Comparison of ENCODE assay signal across 16 cellular contexts in the genomic region with DNA sequence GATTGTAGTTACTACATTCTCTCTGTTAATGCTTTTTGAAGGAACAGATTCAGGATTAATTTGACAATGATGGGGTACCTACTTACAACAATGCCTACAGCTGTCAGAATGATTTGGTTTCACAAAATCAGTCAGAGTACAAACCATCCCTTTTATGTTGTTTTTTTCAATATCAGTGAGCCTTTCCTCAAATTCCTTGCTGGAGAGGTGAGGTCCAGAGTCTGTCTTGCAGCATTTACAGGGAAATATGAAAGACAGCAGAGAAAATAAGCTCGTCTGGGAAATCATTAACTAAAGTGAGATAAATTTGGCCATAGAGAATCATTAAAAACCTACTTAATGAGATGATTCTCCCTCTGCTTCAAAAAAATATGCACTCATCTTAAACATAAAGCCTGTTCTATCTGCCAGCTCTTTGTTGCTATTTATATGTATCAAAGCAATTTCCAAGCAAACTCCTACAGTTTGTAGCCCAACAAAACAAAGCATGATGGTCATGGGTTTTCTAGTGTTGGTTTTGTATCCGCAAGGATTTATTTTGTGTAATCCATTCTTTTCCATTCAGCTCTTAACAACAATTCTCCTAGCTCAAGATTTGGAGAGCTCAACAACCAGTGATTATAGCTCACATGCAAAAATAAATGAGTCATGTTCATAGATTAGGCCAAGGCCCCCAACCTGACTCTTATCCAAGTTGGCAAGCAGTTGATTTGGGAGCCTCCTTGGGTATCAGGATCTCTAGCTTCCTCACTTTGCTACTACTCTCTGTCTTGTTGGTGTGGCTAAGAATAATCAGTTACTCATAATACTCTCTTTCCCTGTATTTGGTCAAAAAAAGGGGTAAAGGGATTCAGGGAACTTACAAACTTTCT.
A peak's percentile ranks its signal among the peaks of the same experiment; 100 is the strongest.
DNase-seq lines count a peak whose midpoint lies in the region; ATAC-seq and TF ChIP-seq lines count a peak whose summit lies in the region.
"Had no signal": no experiment of that assay in that cellular context is flagged by ENCODE, and none has a peak within 500 bp of the region (broad histone marks: within the 10 kb centered on the region; RNA-seq: fewer than 3 reads in every experiment).

No MANE protein-coding gene starts in this region.

- no peak for ATAC-seq in GM21529 (IDR thresholded peaks at IDR 0.05; ENCODE audit: unreplicated experiment)
- no peak for ATAC-seq in naive thymus-derived CD4-positive, alpha-beta T cell
- ATAC-seq: activated T-cell treated with anti-CD3 and anti-CD28 coated beads, Interleukin-2, amount 50 U/mL, for 72 hours; PC-3 had no signal

- intact Hi-C loops in ascending aorta (cut with DNase I), result loop anchor here (5.0 kb wide), 1 partner anchor 222 kb away; a partner anchor contains a TSS
- intact Hi-C loops in naive thymus-derived CD4-positive, alpha-beta T cell (cut with micrococcal nuclease), result no loop called here

- H3K4me1 ChIP-seq in HAP-1 (no peaks in the 10 kb centered on the region), ascending aorta (peaks cover 0 to 3% of the 10 kb centered on the region in 2 donors)
- no peaks in the 10 kb centered on the region for H3K4me1 ChIP-seq in naive thymus-derived CD4-positive, alpha-beta T cell (ENCODE audit: control insufficient read depth in 2 of 2, insufficient read depth in 2 of 2, low read length in 2 of 2)

- no peak overlapping the region for H3K4me3 Mint-ChIP-seq in naive thymus-derived CD4-positive, alpha-beta T cell
- H3K4me3 Mint-ChIP-seq: activated naive CD8-positive, alpha-beta T cell treated with anti-CD3 and anti-CD28 coated beads for 36 hours; activated T-cell treated with anti-CD3 and anti-CD28 coated beads, Interleukin-2, amount 50 U/mL, for 72 hours had no signal

- POLR2A ChIA-PET in naive thymus-derived CD4-positive, alpha-beta T cell (lab: Charles Lee), result no interaction called here

- H3K4me3 ChIP-seq in HAP-1 (no peak overlapping the region), ascending aorta (no peak overlapping the region), skeletal muscle cell (ENCODE audit: low read depth, low read length) (no peak overlapping the region)
- no peak overlapping the region for H3K4me3 ChIP-seq in naive thymus-derived CD4-positive, alpha-beta T cell (ENCODE audit: low read length)

- no peaks in the 10 kb centered on the region for H3K4me1 Mint-ChIP-seq in naive thymus-derived CD4-positive, alpha-beta T cell
- H3K4me1 Mint-ChIP-seq: activated naive CD8-positive, alpha-beta T cell treated with anti-CD3 and anti-CD28 coated beads for 36 hours had no signal

- H3K9me3 ChIP-seq in HAP-1 (no peaks in the 10 kb centered on the region), ascending aorta (no peaks in the 10 kb centered on the region)
- no peaks in the 10 kb centered on the region for H3K9me3 ChIP-seq in naive thymus-derived CD4-positive, alpha-beta T cell (ENCODE audit: control insufficient read depth in 2 of 3, low read length in 3 of 3)

- H3K27me3 ChIP-seq in HAP-1 (ENCODE audit: low read depth) (no peaks in the 10 kb centered on the region), ascending aorta (no peaks in the 10 kb centered on the region)
- H3K27me3 ChIP-seq in naive thymus-derived CD4-positive, alpha-beta T cell (ENCODE audit: control insufficient read depth in 2 of 2, insufficient read depth in 2 of 2, low read length in 2 of 2), result no peaks in the 10 kb centered on the region

- H3K36me3 ChIP-seq in HAP-1 (replicated peaks), result no peaks in the 10 kb centered on the region
- H3K36me3 ChIP-seq in ascending aorta, result no peaks in the 10 kb centered on the region
- no peaks in the 10 kb centered on the region for H3K36me3 ChIP-seq in naive thymus-derived CD4-positive, alpha-beta T cell (ENCODE audit: control insufficient read depth in 2 of 3, insufficient read depth in 3 of 3, low read length in 3 of 3)

- DNase-seq in HAP-1 (ENCODE audit: low spot score in 2 of 2), result peak; percentile 4 to 11
- no peak for DNase-seq in ascending aorta (ENCODE audit: low spot score in 2 of 2)
- peak; percentile 32 for DNase-seq in fibroblast of the conjunctiva (ENCODE audit: low read depth)
- DNase-seq in skeletal muscle cell (ENCODE audit: low read depth), result peak; percentile 18
- DNase-seq in iPS-NIHi11 (ENCODE audit: low spot score), result no peak
- no peak for DNase-seq in naive thymus-derived CD4-positive, alpha-beta T cell
- no peak for DNase-seq in stimulated activated CD4-positive, alpha-beta T cell treated with anti-CD3 and anti-CD28 coated beads, Interleukin-15, amount 100 ng/mL, for 24 hours
- DNase-seq: activated CD4-positive, alpha-beta T cell treated with anti-CD3 and anti-CD28 coated beads, Interleukin-2, amount 50 U/mL, for 4 hours; activated naive CD8-positive, alpha-beta T cell treated with anti-CD3 and anti-CD28 coated beads for 36 hours; activated T-cell treated with anti-CD3 and anti-CD28 coated beads, Interleukin-2, amount 50 U/mL, for 72 hours; NCI-H1436 treated with DMSO at 0.1 percent for 48 hours; PC-3 had no signal

- in situ Hi-C loops in HAP-1 (cut with MboI; ENCODE audit: low sequenced_read_pairs), result no loop called here

- H3K27me3 Mint-ChIP-seq in naive thymus-derived CD4-positive, alpha-beta T cell, result no peaks in the 10 kb centered on the region
- H3K27me3 Mint-ChIP-seq: activated naive CD8-positive, alpha-beta T cell treated with anti-CD3 and anti-CD28 coated beads for 36 hours; progenitor cell of endocrine pancreas had no signal

- H3K36me3 Mint-ChIP-seq in naive thymus-derived CD4-positive, alpha-beta T cell, result peaks cover 5 to 44% (median 24%) of the 10 kb centered on the region in 5 donors

- CTCF ChIA-PET in naive thymus-derived CD4-positive, alpha-beta T cell (lab: Charles Lee), result no interaction called here

- no peak overlapping the region for H3K27ac Mint-ChIP-seq in naive thymus-derived CD4-positive, alpha-beta T cell
- H3K27ac Mint-ChIP-seq: activated naive CD8-positive, alpha-beta T cell treated with anti-CD3 and anti-CD28 coated beads for 36 hours; activated T-cell treated with anti-CD3 and anti-CD28 coated beads, Interleukin-2, amount 50 U/mL, for 72 hours; progenitor cell of endocrine pancreas had no signal

- H3K9me3 Mint-ChIP-seq in naive thymus-derived CD4-positive, alpha-beta T cell, result peaks cover 0 to 5% (median 2%) of the 10 kb centered on the region in 11 donors
- H3K9me3 Mint-ChIP-seq: activated T-cell treated with anti-CD3 and anti-CD28 coated beads, Interleukin-2, amount 50 U/mL, for 72 hours had no signal

- no peak for TF ChIP-seq CTCF in ascending aorta (IDR thresholded peaks at IDR 0.05)

- H3K27ac ChIP-seq in ascending aorta, result peak overlapping the region; percentile 68
- no peak overlapping the region for H3K27ac ChIP-seq in naive thymus-derived CD4-positive, alpha-beta T cell (ENCODE audit: low read depth, low read length)
- H3K27ac ChIP-seq: C4-2B, epithelial cell of prostate had no signal

Comparison
In these comparisons a context has a peak if more than half of its experiments do, and no peak if none do; other contexts are left out.
1. DNase-seq: peak in HAP-1 (2 of 2), fibroblast of the conjunctiva (single experiment) and skeletal muscle cell (single experiment); none in ascending aorta (0 of 2), iPS-NIHi11 (single experiment), naive thymus-derived CD4-positive, alpha-beta T cell (0 of 9) and stimulated activated CD4-positive, alpha-beta T cell treated with anti-CD3 and anti-CD28 coated beads, Interleukin-15, amount 100 ng/mL, for 24 hours (single experiment).